ENCODE assay signal across 1 cellular context in the genomic region with DNA sequence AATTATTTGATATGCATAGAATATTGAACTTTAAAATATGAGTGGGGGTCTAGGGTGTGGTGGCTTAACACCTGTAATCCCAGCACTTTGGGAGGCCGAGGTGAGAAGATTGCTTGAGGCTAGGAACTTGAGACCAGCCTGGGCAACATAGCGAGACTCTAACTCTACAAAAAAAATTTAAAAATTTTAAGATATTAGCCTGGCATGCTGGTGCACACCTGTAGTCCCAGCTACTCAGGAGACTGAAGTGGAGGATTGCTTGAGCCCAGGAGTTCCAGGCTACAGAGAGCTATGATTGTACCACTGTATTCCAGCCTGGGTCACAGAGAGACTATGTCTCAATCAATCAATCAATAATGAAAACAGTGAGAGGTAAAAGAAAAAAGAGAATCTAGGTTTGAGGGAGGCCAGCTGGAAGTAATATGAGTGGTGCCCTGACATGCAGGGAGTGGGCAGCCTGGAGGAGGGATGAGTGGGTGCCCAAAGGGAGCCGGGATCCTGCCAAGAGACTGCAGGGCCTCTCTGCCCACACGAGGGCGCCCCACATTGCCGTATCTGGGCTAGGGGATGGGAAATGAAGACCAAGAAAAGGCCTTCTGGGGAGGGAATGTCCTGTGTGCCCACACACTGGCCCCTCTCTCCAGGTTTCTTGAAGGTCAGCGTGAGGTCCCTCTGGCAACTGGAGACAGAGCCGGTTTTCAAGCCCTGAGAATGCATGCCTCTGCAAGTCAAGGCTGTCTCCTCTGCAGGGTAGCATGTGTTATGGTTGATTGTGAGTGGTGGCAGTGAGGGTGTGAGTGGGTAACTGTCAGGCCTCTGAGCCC.
A peak's percentile ranks its signal among the peaks of the same experiment; 100 is the strongest.
TF ChIP-seq lines count a peak whose summit lies in the region.

No MANE protein-coding gene starts in this region.

TF ChIP-seq in K562, 482 proteins besides CTCF, POLR2A, EP300 and RAD21 (continued from another document):
- TF ChIP-seq ID3 (CRISPR knock-in tag; IDR thresholded peaks at IDR 0.05) (no peak), ID3 (tag; IDR thresholded peaks at IDR 0.05) (peak; percentile 67; the same call in 1 of the 2 replicates), ZNF197 (CRISPR knock-in tag; IDR thresholded peaks at IDR 0.05; ENCODE audit: low read depth) (no peak), ERF (CRISPR knock-in tag; IDR thresholded peaks at IDR 0.05) (peak; percentile 46; the same call in 1 of the 2 replicates), POU5F1 (IDR thresholded peaks at IDR 0.05; ENCODE audit: borderline replicate concordance, low read depth, low read length, partially characterized antibody) (no peak), ZNF583 (CRISPR knock-in tag; IDR thresholded peaks at IDR 0.05) (0 out of 2 replicates have a peak, but pooled peaks have one; percentile 46)
- TF ChIP-seq, protein P1, sequence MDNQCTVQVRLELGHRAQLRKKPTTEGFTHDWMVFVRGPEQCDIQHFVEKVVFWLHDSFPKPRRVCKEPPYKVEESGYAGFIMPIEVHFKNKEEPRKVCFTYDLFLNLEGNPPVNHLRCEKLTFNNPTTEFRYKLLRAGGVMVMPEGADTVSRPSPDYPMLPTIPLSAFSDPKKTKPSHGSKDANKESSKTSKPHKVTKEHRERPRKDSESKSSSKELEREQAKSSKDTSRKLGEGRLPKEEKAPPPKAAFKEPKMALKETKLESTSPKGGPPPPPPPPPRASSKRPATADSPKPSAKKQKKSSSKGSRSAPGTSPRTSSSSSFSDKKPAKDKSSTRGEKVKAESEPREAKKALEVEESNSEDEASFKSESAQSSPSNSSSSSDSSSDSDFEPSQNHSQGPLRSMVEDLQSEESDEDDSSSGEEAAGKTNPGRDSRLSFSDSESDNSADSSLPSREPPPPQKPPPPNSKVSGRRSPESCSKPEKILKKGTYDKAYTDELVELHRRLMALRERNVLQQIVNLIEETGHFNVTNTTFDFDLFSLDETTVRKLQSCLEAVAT (IDR thresholded peaks at IDR 0.05): 0 out of 4 replicates have a peak, but pooled peaks of 1 of the 2 experiments have one; percentile 30
